In the genomic region with DNA sequence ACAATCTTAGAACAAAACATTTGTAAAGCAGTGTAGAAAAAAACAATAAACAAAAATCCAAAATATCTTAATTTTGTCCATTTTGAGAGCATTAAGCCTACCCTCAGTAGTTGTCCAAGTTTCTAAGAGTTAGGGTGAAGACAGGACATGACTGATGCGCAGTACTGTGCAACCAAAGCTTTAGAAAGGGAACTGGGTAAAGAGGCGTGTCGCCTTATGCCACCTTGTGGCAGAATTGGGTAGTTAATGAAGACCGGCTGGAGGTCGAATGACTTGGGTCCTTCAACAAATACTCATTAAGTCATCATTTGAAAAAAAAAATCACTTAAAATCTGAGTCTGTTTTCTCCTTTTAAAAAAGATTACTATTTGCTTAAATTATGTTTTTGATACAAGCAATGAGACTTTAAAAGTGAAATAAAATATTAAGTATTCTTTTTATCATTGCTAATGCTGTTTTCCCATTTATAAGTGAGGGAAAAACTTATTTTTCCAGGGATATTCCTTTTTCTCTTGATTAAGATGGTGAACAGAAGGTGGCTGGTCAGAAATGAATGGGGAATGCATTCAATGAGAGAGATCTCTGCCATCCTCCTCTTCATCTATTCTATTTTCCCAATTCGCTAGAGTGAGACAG, we compare ENCODE assay signal across 8 cellular contexts. TPM values are rescaled to one million over a fixed set of nuclear protein-coding genes. Genes with fewer than 3 reads are reported as not detected.
DNase-seq lines count a peak whose midpoint lies in the region; ATAC-seq and TF ChIP-seq lines count a peak whose summit lies in the region.

No MANE protein-coding gene starts in this region.

- no peak overlapping the region for H3K4me2 ChIP-seq in osteoblast (ENCODE audit: insufficient read depth, low read length)

- H3K36me3 ChIP-seq in osteoblast (ENCODE audit: insufficient read depth, low read length) (peaks cover 1% of the 10 kb centered on the region), tibial nerve (no peaks in the 10 kb centered on the region)

- H2AFZ ChIP-seq in osteoblast (ENCODE audit: low read length), result no peak overlapping the region

- ATAC-seq in GM21786 (IDR thresholded peaks at IDR 0.05; ENCODE audit: unreplicated experiment), result peak; percentile 33
- ATAC-seq in activated T-cell treated with anti-CD3 and anti-CD28 coated beads, Interleukin-2, amount 50 U/mL, for 72 hours (replicated peaks in 1 of 2), result peak; percentile 23 to 38

- H3K4me1 ChIP-seq in osteoblast (ENCODE audit: insufficient read depth, low read length), result peaks cover 11% of the 10 kb centered on the region
- peaks cover 0 to 18% (median 12%) of the 10 kb centered on the region in 4 donors for H3K4me1 ChIP-seq in tibial nerve

- H3K27ac ChIP-seq in osteoblast (ENCODE audit: low read depth, low read length), result no peak overlapping the region
- no peak overlapping the region for H3K27ac ChIP-seq in tibial nerve

- H3K4me3 ChIP-seq in fibroblast of the aortic adventitia (ENCODE audit: low read depth, low read length), result no peak overlapping the region
- H3K4me3 ChIP-seq in osteoblast (ENCODE audit: insufficient read depth, low read length), result no peak overlapping the region
- H3K4me3 ChIP-seq in tibial nerve, result no peak overlapping the region

- TF ChIP-seq EP300 in tibial nerve (IDR thresholded peaks at IDR 0.05), result no peak

- H3K27ac Mint-ChIP-seq in activated T-cell treated with anti-CD3 and anti-CD28 coated beads, Interleukin-2, amount 50 U/mL, for 72 hours, result no peak overlapping the region

- DNase-seq in EL (peak; percentile 79), Kasumi-1 (lab: John Stamatoyannopoulos, UW) (peak; percentile 79 to 80), RKO (ENCODE audit: low spot score) (peak; percentile 89), fibroblast of the aortic adventitia (ENCODE audit: low read depth) (peak; percentile 82), osteoblast (ENCODE audit: insufficient read length, low spot score, missing footprints) (peak; percentile 41), tibial nerve (ENCODE audit: low spot score in 2 of 2) (peak; percentile 32 to 78)
- peak; percentile 74 to 78 for DNase-seq in activated T-cell treated with anti-CD3 and anti-CD28 coated beads, Interleukin-2, amount 50 U/mL, for 72 hours

- no peaks in the 10 kb centered on the region for H3K9me3 ChIP-seq in osteoblast (ENCODE audit: low read depth, low read length)
- H3K9me3 ChIP-seq in tibial nerve, result no peaks in the 10 kb centered on the region

- H3K4me1 Mint-ChIP-seq in activated T-cell treated with anti-CD3 and anti-CD28 coated beads, Interleukin-2, amount 50 U/mL, for 72 hours (ENCODE audit: low read depth), result peaks cover 21% of the 10 kb centered on the region

- TF ChIP-seq CTCF in fibroblast of the aortic adventitia (IDR thresholded peaks at IDR 0.05; ENCODE audit: insufficient read depth, low read length) (peak; percentile 83), osteoblast (IDR thresholded peaks at IDR 0.05; ENCODE audit: extremely low read depth, low read depth, low read length) (peak; percentile 80), tibial nerve (IDR thresholded peaks at IDR 0.05) (peak; percentile 68 to 84 (median 75))

- no peaks in the 10 kb centered on the region for H3K9me3 Mint-ChIP-seq in activated T-cell treated with anti-CD3 and anti-CD28 coated beads, Interleukin-2, amount 50 U/mL, for 72 hours

- peaks cover 0 to 2% of the 10 kb centered on the region in 2 donors for H3K36me3 Mint-ChIP-seq in activated T-cell treated with anti-CD3 and anti-CD28 coated beads, Interleukin-2, amount 50 U/mL, for 72 hours (ENCODE audit: insufficient read depth in 2 of 2)

- no peaks in the 10 kb centered on the region for H4K20me1 ChIP-seq in osteoblast (ENCODE audit: insufficient read depth, low read length)

- H3K4me3 Mint-ChIP-seq in activated T-cell treated with anti-CD3 and anti-CD28 coated beads, Interleukin-2, amount 50 U/mL, for 72 hours, result no peak overlapping the region

- TF ChIP-seq POLR2A in tibial nerve (IDR thresholded peaks at IDR 0.05), result no peak

- peaks cover 5% of the 10 kb centered on the region for H3K27me3 Mint-ChIP-seq in activated T-cell treated with anti-CD3 and anti-CD28 coated beads, Interleukin-2, amount 50 U/mL, for 72 hours (ENCODE audit: low read depth)

- 18 to 22% methylated on average over 6 of the region's 6 CpGs for WGBS in tibial nerve, 2 donors

- H3K79me2 ChIP-seq in osteoblast (ENCODE audit: insufficient read depth, low read length), result peaks cover 11% of the 10 kb centered on the region

- no peaks in the 10 kb centered on the region for H3K27me3 ChIP-seq in osteoblast (ENCODE audit: insufficient read depth, low read length)
- no peaks in the 10 kb centered on the region for H3K27me3 ChIP-seq in tibial nerve

RNA-seq across cellular contexts. Expression of gene RNF20, which starts 3.5 kb away (rescaled TPM):
- total RNA-seq in activated T-cell treated with anti-CD3 and anti-CD28 coated beads, Interleukin-2, amount 50 U/mL, for 72 hours, result 10 to 100 TPM; 37.5 to 42.8 TPM
- total RNA-seq in fibroblast of the aortic adventitia (ENCODE audit: low replicate concordance) (37.7 and 59.9 TPM in 2 replicates), osteoblast (26.2 and 29.0 TPM in 2 replicates), tibial nerve (10 to 100 TPM; 17.8 to 28.5 (median 23.8) TPM)
